Comparison of ENCODE assay signal across 10 cellular contexts in the genomic region with DNA sequence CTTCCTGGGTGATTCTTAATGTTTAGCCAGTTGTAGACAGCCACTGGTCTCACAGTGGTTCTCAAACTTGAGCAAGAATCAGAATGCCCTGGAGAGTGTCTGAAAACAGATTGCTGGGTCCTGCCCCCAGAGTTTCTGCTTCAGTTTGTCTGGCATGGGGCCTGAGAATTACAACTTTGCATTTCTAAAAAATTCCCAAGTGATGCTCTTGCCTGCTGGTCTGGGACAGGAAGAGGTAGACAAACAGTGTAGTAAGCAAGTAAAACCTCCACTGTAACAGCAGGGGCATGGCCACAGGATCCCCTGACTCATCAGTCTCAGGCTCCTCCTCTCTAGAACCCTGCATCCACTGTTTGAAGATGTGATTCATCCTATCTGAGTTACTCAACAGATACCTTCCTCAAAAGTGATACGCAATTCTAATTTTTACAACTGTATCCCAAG. TPM values are rescaled to one million over a fixed set of nuclear protein-coding genes. Genes with fewer than 3 reads are reported as not detected.
A peak's percentile ranks its signal among the peaks of the same experiment; 100 is the strongest.
DNase-seq lines count a peak whose midpoint lies in the region; ATAC-seq and TF ChIP-seq lines count a peak whose summit lies in the region.
"Had no signal": no experiment of that assay in that cellular context is flagged by ENCODE, and none has a peak within 500 bp of the region (broad histone marks: within the 10 kb centered on the region; RNA-seq: fewer than 3 reads in every experiment).

No MANE protein-coding gene starts in this region.

- no CpG with 5 or more reads among the region's 1 CpG for WGBS in trophoblast cell (ENCODE audit: extremely low coverage, insufficient coverage, insufficient read length)

- DNase-seq in GM04503 (ENCODE audit: low read depth): peak; percentile 94
- peak; percentile 83 for DNase-seq in MV-4-11 (lab: John Stamatoyannopoulos, UW)
- no peak for DNase-seq in chondrocyte (ENCODE audit: low spot score)
- DNase-seq in trophoblast cell: peak in 1 of 2 donors; percentile 22
- no peak for DNase-seq in iPS-NIHi7 (ENCODE audit: extremely low spot score)
- no peak for DNase-seq in NCI-H774 (lab: John Stamatoyannopoulos, UW)
- DNase-seq: activated gamma-delta T cell had no signal

- no peak overlapping the region for H2AFZ ChIP-seq in trophoblast cell (ENCODE audit: insufficient read depth, low read length, poor library complexity)
- H2AFZ ChIP-seq: neural progenitor cell had no signal

- no peak overlapping the region for H2BK120ac ChIP-seq in trophoblast cell (ENCODE audit: insufficient read depth, low read length, poor library complexity)

- H3K4me2 ChIP-seq in trophoblast cell (ENCODE audit: low read length): no peak overlapping the region
- H3K4me2 ChIP-seq: neural progenitor cell had no signal

- H3K9me3 Mint-ChIP-seq in chondrocyte (ENCODE audit: low read depth): no peaks in the 10 kb centered on the region

- H3K9ac ChIP-seq in trophoblast cell (ENCODE audit: low read length): no peak overlapping the region
- H3K9ac ChIP-seq: neural progenitor cell had no signal

- H3K18ac ChIP-seq in trophoblast cell (ENCODE audit: low read length): no peak overlapping the region

- no peaks in the 10 kb centered on the region for H3K27me3 ChIP-seq in trophoblast cell (ENCODE audit: insufficient read depth, low read length)
- H3K27me3 ChIP-seq: neural progenitor cell, SJCRH30 had no signal

- no peaks in the 10 kb centered on the region for H3K9me3 ChIP-seq in trophoblast cell (ENCODE audit: insufficient read depth, low read depth, low read length)
- H3K9me3 ChIP-seq: SJCRH30 had no signal

- no peaks in the 10 kb centered on the region for H3K27me3 Mint-ChIP-seq in chondrocyte (ENCODE audit: low read depth)

- no peak overlapping the region for H3K14ac ChIP-seq in trophoblast cell (ENCODE audit: low read length)

- no peak overlapping the region for H3K4me3 ChIP-seq in trophoblast cell (ENCODE audit: low read depth, low read length)
- H3K4me3 ChIP-seq: neural progenitor cell, SJCRH30 had no signal

- H2BK5ac ChIP-seq in trophoblast cell (ENCODE audit: low read depth, low read length, poor library complexity): no peak overlapping the region

- peak overlapping the region; percentile 78 for H3K27ac Mint-ChIP-seq in chondrocyte (ENCODE audit: unreplicated experiment)
- H3K27ac Mint-ChIP-seq: neural progenitor cell had no signal

- peaks cover 2% of the 10 kb centered on the region for H3K79me1 ChIP-seq in trophoblast cell (ENCODE audit: low read length)

- no peak overlapping the region for H3K23ac ChIP-seq in trophoblast cell (ENCODE audit: low read length)

- no peak for ATAC-seq in GM18867 (IDR thresholded peaks at IDR 0.05; ENCODE audit: unreplicated experiment)

- no peak overlapping the region for H2AK5ac ChIP-seq in trophoblast cell (ENCODE audit: low read length)

- H3K4me3 Mint-ChIP-seq in chondrocyte (ENCODE audit: unreplicated experiment): no peak overlapping the region
- H3K4me3 Mint-ChIP-seq: neural progenitor cell had no signal

- peaks cover 2 to 6% of the 10 kb centered on the region in 2 experiments for H3K36me3 ChIP-seq in trophoblast cell (ENCODE audit: control insufficient read depth in 1 of 2, insufficient read depth in 2 of 2, low read length in 2 of 2)
- H3K36me3 ChIP-seq: neural progenitor cell had no signal

- no peak overlapping the region for H3K4ac ChIP-seq in trophoblast cell (ENCODE audit: low read depth, low read length)

- H3K36me3 Mint-ChIP-seq in chondrocyte (ENCODE audit: low read depth): peaks cover 43% of the 10 kb centered on the region

- no peak for TF ChIP-seq CTCF in chondrocyte (IDR thresholded peaks at IDR 0.05)

- peaks cover 59% of the 10 kb centered on the region for H3K4me1 Mint-ChIP-seq in chondrocyte (ENCODE audit: low read depth)

- H4K8ac ChIP-seq in trophoblast cell (ENCODE audit: low read depth, low read length): no peak overlapping the region

- H3K79me2 ChIP-seq in trophoblast cell (ENCODE audit: control insufficient read depth, insufficient read depth, low read length, poor library complexity): no peaks in the 10 kb centered on the region

- no peak overlapping the region for H4K12ac ChIP-seq in trophoblast cell (ENCODE audit: low read depth, low read length)

- no peak overlapping the region for H4K91ac ChIP-seq in trophoblast cell (ENCODE audit: low read depth, low read length)

- peak overlapping the region; percentile 4 for H3K27ac ChIP-seq in trophoblast cell (ENCODE audit: low read depth, low read length)
- H3K27ac ChIP-seq: neural progenitor cell, SJCRH30 had no signal

- H3K4me1 ChIP-seq in trophoblast cell (ENCODE audit: control insufficient read depth in 1 of 2, insufficient read depth in 2 of 2, low read length in 2 of 2): peaks cover 11 to 17% of the 10 kb centered on the region in 2 experiments
- H3K4me1 ChIP-seq: neural progenitor cell had no signal

- no peak overlapping the region for H2BK12ac ChIP-seq in trophoblast cell (ENCODE audit: low read length)

RNA-seq across cellular contexts. Expression of a gene that starts 36.5 kb away (rescaled TPM):
- 23.0 to 42.1 TPM (median 25.5 TPM) in 3 replicates for total RNA-seq in chondrocyte
- 2.7 and 3.5 TPM in 2 replicates for polyA plus RNA-seq in trophoblast cell (2013)

RNA-seq across cellular contexts. Expression of a gene that starts 53.3 kb away (rescaled TPM):
- total RNA-seq in chondrocyte: not detected in 3 replicates
- not detected in 2 replicates for polyA plus RNA-seq in trophoblast cell (2013)

Comparison
In these comparisons a context has a peak if more than half of its experiments do, and no peak if none do; other contexts are left out.
1. DNase-seq: peak in GM04503 (single experiment) and MV-4-11 (single experiment); none in chondrocyte (single experiment), iPS-NIHi7 (single experiment) and NCI-H774 (single experiment).